Comparison of ENCODE assay signal across 1 cellular context in the genomic region with DNA sequence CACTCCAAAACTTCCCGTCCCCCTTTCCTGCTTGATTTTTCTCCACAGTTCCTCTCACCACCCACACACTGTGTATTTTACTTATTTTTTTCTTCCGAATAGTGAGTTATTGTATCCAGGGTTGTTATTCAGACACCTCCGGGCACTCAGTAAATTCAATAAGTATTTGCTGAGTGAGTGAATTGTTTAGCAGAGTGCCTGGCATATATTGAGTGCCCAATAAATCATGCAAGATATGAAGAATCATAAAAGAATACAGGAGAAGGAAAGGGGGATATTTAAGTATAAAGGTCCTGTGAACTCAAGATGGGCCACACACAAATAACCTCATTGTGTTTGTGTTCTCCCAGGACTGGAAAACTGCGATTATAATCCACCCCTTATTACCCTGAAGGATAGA.
TF ChIP-seq lines count a peak whose summit lies in the region.

No MANE protein-coding gene starts in this region.

TF ChIP-seq in K562, 482 proteins besides CTCF, POLR2A, EP300 and RAD21:
- TF ChIP-seq GABPB2 (CRISPR knock-in tag; conservative IDR thresholded peaks at IDR 0.05): no peak
- peak; percentile 71 for TF ChIP-seq ZNF316 (IDR thresholded peaks at IDR 0.05)
- no peak for TF ChIP-seq ZNF717 (CRISPR knock-in tag; IDR thresholded peaks at IDR 0.05)
- no peak for TF ChIP-seq RBM39 (optimal IDR thresholded peaks at IDR 0.05; ENCODE audit: low read depth, low read length)
- TF ChIP-seq ZNF408 (CRISPR knock-in tag; IDR thresholded peaks at IDR 0.05; ENCODE audit: low read depth): no peak
- TF ChIP-seq FOXJ2 (tag; IDR thresholded peaks at IDR 0.05): no peak
- TF ChIP-seq, protein P1, sequence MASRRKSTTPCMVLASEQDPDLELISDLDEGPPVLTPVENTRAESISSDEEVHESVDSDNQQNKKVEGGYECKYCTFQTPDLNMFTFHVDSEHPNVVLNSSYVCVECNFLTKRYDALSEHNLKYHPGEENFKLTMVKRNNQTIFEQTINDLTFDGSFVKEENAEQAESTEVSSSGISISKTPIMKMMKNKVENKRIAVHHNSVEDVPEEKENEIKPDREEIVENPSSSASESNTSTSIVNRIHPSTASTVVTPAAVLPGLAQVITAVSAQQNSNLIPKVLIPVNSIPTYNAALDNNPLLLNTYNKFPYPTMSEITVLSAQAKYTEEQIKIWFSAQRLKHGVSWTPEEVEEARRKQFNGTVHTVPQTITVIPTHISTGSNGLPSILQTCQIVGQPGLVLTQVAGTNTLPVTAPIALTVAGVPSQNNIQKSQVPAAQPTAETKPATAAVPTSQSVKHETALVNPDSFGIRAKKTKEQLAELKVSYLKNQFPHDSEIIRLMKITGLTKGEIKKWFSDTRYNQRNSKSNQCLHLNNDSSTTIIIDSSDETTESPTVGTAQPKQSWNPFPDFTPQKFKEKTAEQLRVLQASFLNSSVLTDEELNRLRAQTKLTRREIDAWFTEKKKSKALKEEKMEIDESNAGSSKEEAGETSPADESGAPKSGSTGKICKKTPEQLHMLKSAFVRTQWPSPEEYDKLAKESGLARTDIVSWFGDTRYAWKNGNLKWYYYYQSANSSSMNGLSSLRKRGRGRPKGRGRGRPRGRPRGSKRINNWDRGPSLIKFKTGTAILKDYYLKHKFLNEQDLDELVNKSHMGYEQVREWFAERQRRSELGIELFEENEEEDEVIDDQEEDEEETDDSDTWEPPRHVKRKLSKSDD (conservative IDR thresholded peaks at IDR 0.05; ENCODE audit: low read length): no peak
- 0 out of 2 replicates have a peak, but pooled peaks have one; percentile 6 for TF ChIP-seq MAFG (tag; conservative IDR thresholded peaks at IDR 0.05)
TF ChIP-seq in K562: peak in this region for 2.
